ENCODE assay signal across 6 cellular contexts in genomic region chr11:68884827-68885226, GRCh38. TPM values are rescaled to one million over a fixed set of nuclear protein-coding genes. Genes with fewer than 3 reads are reported as not detected.
DNase-seq lines count a peak whose midpoint lies in the region; ATAC-seq and TF ChIP-seq lines count a peak whose summit lies in the region.
"Not testable (repeated sequence)": the region's sequence is repeated elsewhere in the genome, so short reads cannot be mapped to it uniquely, and the experiment has no call there.

No MANE protein-coding gene starts in this region.

- H3K4me3 ChIP-seq in spleen: not testable (repeated sequence)

- intact Hi-C loops in posterior vena cava (cut with DNase I); spleen (cut with DNase I; ENCODE audit: low total_unique reads): not testable (repeated sequence)

- WGBS in spleen, 5 donors: 93 to 98% (median 93%) methylated on average over 15 of the region's 15 CpGs

- not testable (repeated sequence) for H3K36me3 Mint-ChIP-seq in central memory CD8-positive, alpha-beta T cell (ENCODE audit: insufficient read depth); chondrocyte (ENCODE audit: low read depth)

- not testable (repeated sequence) for H3K27me3 ChIP-seq in spleen (replicated peaks in 1 of 7)

- not testable (repeated sequence) for TF ChIP-seq CTCF in chondrocyte (IDR thresholded peaks at IDR 0.05); spleen (IDR thresholded peaks at IDR 0.05 in 8 of 11, conservative IDR thresholded peaks at IDR 0.05 in 3 of 11)

- H3K27me3 Mint-ChIP-seq in central memory CD8-positive, alpha-beta T cell; chondrocyte (ENCODE audit: low read depth): not testable (repeated sequence)

- not testable (repeated sequence) for H3K4me1 ChIP-seq in spleen

- H3K27ac Mint-ChIP-seq in central memory CD8-positive, alpha-beta T cell (ENCODE audit: low read depth): peak overlapping the region; percentile 35
- not testable (repeated sequence) for H3K27ac Mint-ChIP-seq in chondrocyte (ENCODE audit: unreplicated experiment)

- peak; percentile 13 for DNase-seq in activated effector memory CD4-positive, alpha-beta T cell treated with anti-CD3 and anti-CD28 coated beads, Interleukin-2, amount 50 U/mL, for 16 hours
- not testable (repeated sequence) for DNase-seq in central memory CD8-positive, alpha-beta T cell (ENCODE audit: low spot score in 2 of 2)
- DNase-seq in chondrocyte (ENCODE audit: low spot score) (peak; percentile 56), mesenteric fat pad (ENCODE audit: low spot score) (peak; percentile 65), posterior vena cava (ENCODE audit: low spot score) (peak; percentile 62), spleen (peak; percentile 15)

- H3K4me1 Mint-ChIP-seq in central memory CD8-positive, alpha-beta T cell: not testable (repeated sequence)
- peaks cover 11% of the 10 kb centered on the region for H3K4me1 Mint-ChIP-seq in chondrocyte (ENCODE audit: low read depth)

- H3K27ac ChIP-seq in spleen: not testable (repeated sequence)

- ATAC-seq in central memory CD8-positive, alpha-beta T cell (replicated peaks; ENCODE audit: extremely low read depth, poor library complexity, severe bottlenecking): not testable (repeated sequence)

- not testable (repeated sequence) for H3K9me3 Mint-ChIP-seq in central memory CD8-positive, alpha-beta T cell; chondrocyte (ENCODE audit: low read depth)

- peaks cover 0 to 10% (median 3%) of the 10 kb centered on the region in 6 donors for H3K36me3 ChIP-seq in spleen

- H3K9me3 ChIP-seq in spleen: not testable (repeated sequence)

- not testable (repeated sequence) for H3K4me3 Mint-ChIP-seq in central memory CD8-positive, alpha-beta T cell; chondrocyte (ENCODE audit: unreplicated experiment)

- TF ChIP-seq POLR2A in spleen (IDR thresholded peaks at IDR 0.05): not testable (repeated sequence)

RNA-seq across cellular contexts. Expression of gene MRPL21, which starts 18.8 kb away (rescaled TPM):
- total RNA-seq in chondrocyte (31.5 to 41.4 TPM (median 36.9 TPM) in 3 replicates), mesenteric fat pad (41.9 TPM), posterior vena cava (10 to 100 TPM; 44.9 to 47.5 TPM), spleen (10 to 100 TPM; 11.2 to 37.4 (median 32.9) TPM)
- 10 to 100 TPM; 50.5 to 81.0 (median 62.2) TPM for polyA plus RNA-seq in spleen

RNA-seq across cellular contexts. Expression of gene IGHMBP2, which starts 18.9 kb away (rescaled TPM):
- total RNA-seq in chondrocyte (17.4 to 21.4 TPM (median 18.1 TPM) in 3 replicates), mesenteric fat pad (16.7 TPM), posterior vena cava (10 to 100 TPM; 18.3 to 18.4 TPM), spleen (10 to 100 TPM; 15.6 to 31.6 (median 25.3) TPM)
- 10 to 100 TPM in 2 of 3 donors, 1 to 10 TPM in 1; 8.2 to 24.1 (median 21.7) TPM for polyA plus RNA-seq in spleen

RNA-seq across cellular contexts. Expression of gene CPT1A, which starts 43.1 kb away (rescaled TPM):
- total RNA-seq in chondrocyte (58.0 to 83.0 TPM (median 58.8 TPM) in 3 replicates), mesenteric fat pad (51.9 TPM), posterior vena cava (100 to 1,000 TPM in 1 of 2 donors, 10 to 100 TPM in 1; 62.3 to 127 TPM), spleen (100 to 1,000 TPM in 1 of 7 donors, 10 to 100 TPM in 6; 43.3 to 118 (median 73.1) TPM)
- 10 to 100 TPM in 2 of 3 donors, 1 to 10 TPM in 1; 6.7 to 18.0 (median 11.0) TPM for polyA plus RNA-seq in spleen
